Comparison of ENCODE assay signal across 11 cellular contexts in genomic region chr13:100506154-100506553, GRCh38.
A peak's percentile ranks its signal among the peaks of the same experiment; 100 is the strongest.
DNase-seq lines count a peak whose midpoint lies in the region; ATAC-seq and TF ChIP-seq lines count a peak whose summit lies in the region.
"Had no signal": no experiment of that assay in that cellular context is flagged by ENCODE, and none has a peak within 500 bp of the region (broad histone marks: within the 10 kb centered on the region; RNA-seq: fewer than 3 reads in every experiment).

No MANE protein-coding gene starts in this region.

- H3K4me1 ChIP-seq in naive thymus-derived CD4-positive, alpha-beta T cell (ENCODE audit: control insufficient read depth in 2 of 2, insufficient read depth in 2 of 2, low read length in 2 of 2) = peaks cover 4 to 5% of the 10 kb centered on the region in 2 donors
- H3K4me1 ChIP-seq: parathyroid adenoma, upper lobe of right lung had no signal

- peak overlapping the region; percentile 81 for H3K27ac Mint-ChIP-seq in T-helper 2 cell treated with Interferon-gamma antibody and Interleukin-4, amounts not matched to agents 5 μg/mL and 100 μg/mL, for 36 hours
- H3K27ac Mint-ChIP-seq in naive thymus-derived CD4-positive, alpha-beta T cell = peak overlapping the region in 7 of 9 donors; percentile 2 to 84 (median 58)

- no peak for TF ChIP-seq CTCF in GM10248 (IDR thresholded peaks at IDR 0.05; ENCODE audit: control extremely low read depth, extremely low read depth, low read depth, missing control alignments)

- DNase-seq in GM10248 (ENCODE audit: extremely low spot score) (peak; percentile 70), midbrain (lab: John Stamatoyannopoulos, UW) (no peak), hippocampal formation (lab: John Stamatoyannopoulos, UW) (no peak), GDM1 (lab: John Stamatoyannopoulos, UW) (no peak), mesenteric fat pad (ENCODE audit: low spot score) (no peak)
- DNase-seq in T-helper 2 cell treated with Interferon-gamma antibody and Interleukin-4, amounts not matched to agents 5 μg/mL and 100 μg/mL, for 36 hours (ENCODE audit: low spot score) = peak; percentile 54
- peak in 1 of 9 donors; percentile 39 for DNase-seq in naive thymus-derived CD4-positive, alpha-beta T cell
- DNase-seq: NCI-H1048, upper lobe of right lung had no signal

- H3K4me1 Mint-ChIP-seq in T-helper 2 cell treated with Interferon-gamma antibody and Interleukin-4, amounts not matched to agents 5 μg/mL and 100 μg/mL, for 36 hours (ENCODE audit: low read depth) = peaks cover 19% of the 10 kb centered on the region
- H3K4me1 Mint-ChIP-seq in naive thymus-derived CD4-positive, alpha-beta T cell = peaks cover 6 to 25% (median 15%) of the 10 kb centered on the region in 7 donors

- CTCF ChIA-PET in GM10248 (lab: Yijun Ruan, JAX) = interaction anchor here (1.1 to 1.2 kb wide), 2 partner anchors 9 to 590 kb away, joined by 3 to 5 read pairs; no protein-coding TSS in a partner anchor
- CTCF ChIA-PET in naive thymus-derived CD4-positive, alpha-beta T cell (lab: Charles Lee) = no interaction called here

- no peaks in the 10 kb centered on the region for H3K36me3 Mint-ChIP-seq in T-helper 2 cell treated with Interferon-gamma antibody and Interleukin-4, amounts not matched to agents 5 μg/mL and 100 μg/mL, for 36 hours (ENCODE audit: low read depth)
- peaks cover 0 to 11% (median 3%) of the 10 kb centered on the region in 5 donors for H3K36me3 Mint-ChIP-seq in naive thymus-derived CD4-positive, alpha-beta T cell

- peak; percentile 81 for ATAC-seq in GM21529 (IDR thresholded peaks at IDR 0.05; ENCODE audit: unreplicated experiment)
- ATAC-seq in naive thymus-derived CD4-positive, alpha-beta T cell = no peak
- ATAC-seq: upper lobe of right lung had no signal

- no peaks in the 10 kb centered on the region for H3K27me3 ChIP-seq in naive thymus-derived CD4-positive, alpha-beta T cell (ENCODE audit: control insufficient read depth in 2 of 2, insufficient read depth in 2 of 2, low read length in 2 of 2)
- H3K27me3 ChIP-seq: upper lobe of right lung had no signal

- no peaks in the 10 kb centered on the region for H3K36me3 ChIP-seq in naive thymus-derived CD4-positive, alpha-beta T cell (ENCODE audit: control insufficient read depth in 2 of 3, insufficient read depth in 3 of 3, low read length in 3 of 3)
- H3K36me3 ChIP-seq: upper lobe of right lung had no signal

- peaks cover 28% of the 10 kb centered on the region for H3K27me3 Mint-ChIP-seq in T-helper 2 cell treated with Interferon-gamma antibody and Interleukin-4, amounts not matched to agents 5 μg/mL and 100 μg/mL, for 36 hours (ENCODE audit: low read depth)
- no peaks in the 10 kb centered on the region for H3K27me3 Mint-ChIP-seq in naive thymus-derived CD4-positive, alpha-beta T cell

- no peak overlapping the region for H3K27ac ChIP-seq in naive thymus-derived CD4-positive, alpha-beta T cell (ENCODE audit: low read depth, low read length)
- H3K27ac ChIP-seq: parathyroid adenoma, upper lobe of right lung had no signal

- intact Hi-C loops in naive thymus-derived CD4-positive, alpha-beta T cell (cut with micrococcal nuclease) = loop anchor here in 1 of 2 donors (5.0 kb wide), 1 partner anchor 114 kb away; no protein-coding TSS in a partner anchor

- H3K4me3 ChIP-seq in naive thymus-derived CD4-positive, alpha-beta T cell (ENCODE audit: low read length) = peak overlapping the region; percentile 21
- H3K4me3 ChIP-seq: upper lobe of right lung had no signal

- no peaks in the 10 kb centered on the region for H3K9me3 ChIP-seq in naive thymus-derived CD4-positive, alpha-beta T cell (ENCODE audit: control insufficient read depth in 2 of 3, low read length in 3 of 3)
- H3K9me3 ChIP-seq: upper lobe of right lung had no signal

- H3K4me3 Mint-ChIP-seq in T-helper 2 cell treated with Interferon-gamma antibody and Interleukin-4, amounts not matched to agents 5 μg/mL and 100 μg/mL, for 36 hours = peak overlapping the region; percentile 74
- H3K4me3 Mint-ChIP-seq in naive thymus-derived CD4-positive, alpha-beta T cell = peak overlapping the region; percentile 51 to 83 (median 72)

- POLR2A ChIA-PET in GM10248 (lab: Yijun Ruan, JAX) = no interaction called here
- POLR2A ChIA-PET in naive thymus-derived CD4-positive, alpha-beta T cell (lab: Charles Lee) = no interaction called here

- H3K9me3 Mint-ChIP-seq in T-helper 2 cell treated with Interferon-gamma antibody and Interleukin-4, amounts not matched to agents 5 μg/mL and 100 μg/mL, for 36 hours = no peaks in the 10 kb centered on the region
- H3K9me3 Mint-ChIP-seq in naive thymus-derived CD4-positive, alpha-beta T cell = peaks cover 0 to 3% (median 0%) of the 10 kb centered on the region in 11 donors

Comparison
In these comparisons a context has a peak if more than half of its experiments do, and no peak if none do; other contexts are left out.
1. DNase-seq: peak in GM10248 (single experiment) and T-helper 2 cell treated with Interferon-gamma antibody and Interleukin-4, amounts not matched to agents 5 μg/mL and 100 μg/mL, for 36 hours (single experiment); none in midbrain (single experiment), hippocampal formation (0 of 2), GDM1 (single experiment) and mesenteric fat pad (single experiment).